17 cellular contexts compared by ENCODE assay signal in genomic region chr13:89822467-89822866, GRCh38.
DNase-seq lines count a peak whose midpoint lies in the region; ATAC-seq, FAIRE-seq and TF ChIP-seq lines count a peak whose summit lies in the region.
"Had no signal": no experiment of that assay in that cellular context is flagged by ENCODE, and none has a peak within 500 bp of the region (broad histone marks: within the 10 kb centered on the region; RNA-seq: fewer than 3 reads in every experiment).

No MANE protein-coding gene starts in this region.

- no peaks in the 10 kb centered on the region for H3K79me2 ChIP-seq in K562 (ENCODE audit: control insufficient read depth, insufficient read depth, low read length)

- no peaks in the 10 kb centered on the region for H3K27me3 Mint-ChIP-seq in neural crest cell (ENCODE audit: low read depth)
- H3K27me3 Mint-ChIP-seq: CD4-positive, alpha-beta memory T cell had no signal

- no peak overlapping the region for H3K4me3 ChIP-seq in K562
- H3K4me3 ChIP-seq in lower lobe of right lung: no peak overlapping the region
- H3K4me3 ChIP-seq: A549 had no signal

- H3K27ac ChIP-seq in 22Rv1 (peak overlapping the region; percentile 45), K562 (ENCODE audit: extremely low read depth, low read depth, low read length) (no peak overlapping the region), lower lobe of right lung (no peak overlapping the region)
- H3K27ac ChIP-seq: A549, C4-2B had no signal

- H3K4me2 ChIP-seq in K562 (ENCODE audit: insufficient read depth, low read length): no peak overlapping the region
- H3K4me2 ChIP-seq: A549 had no signal

- no peak overlapping the region for H3K9ac ChIP-seq in K562 (ENCODE audit: insufficient read depth in 1 of 2, low read depth in 2 of 2, low read length in 2 of 2)

- CTCF ChIA-PET in K562 (lab: Yijun Ruan, JAX; ENCODE audit: low intra/inter-chr PET ratio): no interaction called here

- TF ChIP-seq POLR2A in H54 (IDR thresholded peaks at IDR 0.05; ENCODE audit: low read depth, low read length): no peak
- no peak for TF ChIP-seq POLR2A in K562 (conservative IDR thresholded peaks at IDR 0.05)

- H3K27me3 ChIP-seq in K562 (ENCODE audit: control insufficient read depth in 2 of 2, insufficient read depth in 2 of 2, low read length in 2 of 2): no peaks in the 10 kb centered on the region
- no peaks in the 10 kb centered on the region for H3K27me3 ChIP-seq in lower lobe of right lung (ENCODE audit: low read depth)
- H3K27me3 ChIP-seq: BE2C had no signal

- H3K4me1 ChIP-seq in K562 (replicated peaks in 1 of 2; ENCODE audit: control insufficient read depth in 2 of 2, insufficient read depth in 2 of 2, low read length in 2 of 2): no peaks in the 10 kb centered on the region
- H3K4me1 ChIP-seq in lower lobe of right lung: no peaks in the 10 kb centered on the region
- H3K4me1 ChIP-seq: A549, BE2C had no signal

- H3K9me3 Mint-ChIP-seq in neural crest cell: peaks cover 7% of the 10 kb centered on the region

- no peak overlapping the region for H2AFZ ChIP-seq in K562 (ENCODE audit: low read depth, low read length)

- intact Hi-C loops in K562 (cut with micrococcal nuclease): no loop called here
- intact Hi-C loops in lower lobe of right lung (cut with DNase I): no loop called here

- ATAC-seq in K562 (no peak), lower lobe of right lung (no peak), HG02798 (IDR thresholded peaks at IDR 0.05; ENCODE audit: poor library complexity, unreplicated experiment) (no peak)
- ATAC-seq: A549, HCT116 had no signal

- peak overlapping the region; percentile 81 for H3K27ac Mint-ChIP-seq in neural crest cell (ENCODE audit: unreplicated experiment)
- H3K27ac Mint-ChIP-seq: CD4-positive, alpha-beta memory T cell had no signal

- 2% methylated on average over 4 of the region's 4 CpGs for WGBS in K562 (ENCODE audit: insufficient coverage, low coverage, missing lambda C conversion rate)

- POLR2A ChIA-PET in K562 (lab: Yijun Ruan, JAX): no interaction called here

- peaks cover 8% of the 10 kb centered on the region for H3K4me1 Mint-ChIP-seq in neural crest cell
- H3K4me1 Mint-ChIP-seq: CD4-positive, alpha-beta memory T cell had no signal

- no peak for TF ChIP-seq EP300 in K562 (IDR thresholded peaks at IDR 0.05; ENCODE audit: low read length)

- H3K4me3 Mint-ChIP-seq in neural crest cell: no peak overlapping the region
- H3K4me3 Mint-ChIP-seq: CD4-positive, alpha-beta memory T cell had no signal

- TF ChIP-seq CTCF in 22Rv1 (IDR thresholded peaks at IDR 0.05) (no peak), K562 (IDR thresholded peaks at IDR 0.05 in 2 of 3, conservative IDR thresholded peaks at IDR 0.05 in 1 of 3; ENCODE audit: insufficient read depth in 2 of 3, low read depth in 1 of 3, low read length in 3 of 3) (no peak), neural crest cell (conservative IDR thresholded peaks at IDR 0.05) (no peak), lower lobe of right lung (IDR thresholded peaks at IDR 0.05) (no peak), GM20000 (IDR thresholded peaks at IDR 0.05; ENCODE audit: extremely low read depth, missing control alignments) (no peak)

- DNase-seq in H54 (ENCODE audit: insufficient read length, low spot score): no peak
- DNase-seq in K562 (ENCODE audit: extremely low read depth in 1 of 4, low spot score in 3 of 4): no peak
- no peak for DNase-seq in neural crest cell (ENCODE audit: low read depth, low spot score)
- DNase-seq in lower lobe of right lung: no peak
- no peak for DNase-seq in GM20000 (ENCODE audit: low spot score)
- DNase-seq: BE2C; CD4-positive, alpha-beta memory T cell; DMS153; DMS79 treated with DMSO at 0.1 percent for 48 hours; EL; GOT3 had no signal

- H3K36me3 Mint-ChIP-seq in neural crest cell (ENCODE audit: low read depth): peaks cover 5% of the 10 kb centered on the region
- H3K36me3 Mint-ChIP-seq: CD4-positive, alpha-beta memory T cell had no signal

- FAIRE-seq in H54 (lab: Jason Lieb, UNC): peak; percentile 62
- FAIRE-seq in K562 (lab: Jason Lieb, UNC): no peak
- FAIRE-seq: A549, GM12891 had no signal

- BruUV-seq in K562 (replicated peaks; lab: Mats Ljungman, UMichigan): no TSS peak

- no peaks in the 10 kb centered on the region for H4K20me1 ChIP-seq in K562 (replicated peaks; ENCODE audit: control insufficient read depth, insufficient read depth, low read length)

- H3K9me1 ChIP-seq in K562 (ENCODE audit: control insufficient read depth, insufficient read depth, low read length): no peaks in the 10 kb centered on the region

- in situ Hi-C loops in K562 (cut with MboI): no loop called here

- H3K36me3 ChIP-seq in K562 (ENCODE audit: control insufficient read depth, insufficient read depth, low read length) (no peaks in the 10 kb centered on the region), lower lobe of right lung (no peaks in the 10 kb centered on the region)
- H3K36me3 ChIP-seq: BE2C had no signal

- no peaks in the 10 kb centered on the region for H3K9me3 ChIP-seq in K562 (replicated peaks; ENCODE audit: control insufficient read depth, insufficient read depth, low read depth, low read length)
- peaks cover 3% of the 10 kb centered on the region for H3K9me3 ChIP-seq in lower lobe of right lung
- H3K9me3 ChIP-seq: A549, BE2C had no signal

- no peak for TF ChIP-seq RAD21 in K562 (CRISPR knock-in tag; conservative IDR thresholded peaks at IDR 0.05 in 1 of 2, IDR thresholded peaks at IDR 0.05 in 1 of 2)

TF ChIP-seq in K562, 482 proteins besides CTCF, POLR2A, EP300 and RAD21 (continues in another document):
- TF ChIP-seq, protein P1, sequence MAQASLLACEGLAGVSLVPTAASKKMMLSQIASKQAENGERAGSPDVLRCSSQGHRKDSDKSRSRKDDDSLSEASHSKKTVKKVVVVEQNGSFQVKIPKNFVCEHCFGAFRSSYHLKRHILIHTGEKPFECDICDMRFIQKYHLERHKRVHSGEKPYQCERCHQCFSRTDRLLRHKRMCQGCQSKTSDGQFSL (CRISPR knock-in tag; IDR thresholded peaks at IDR 0.05): no peak
- TF ChIP-seq, protein P1 (tag; IDR thresholded peaks at IDR 0.05): no peak
- TF ChIP-seq ZNF561 (CRISPR knock-in tag; conservative IDR thresholded peaks at IDR 0.05): no peak
- TF ChIP-seq VEZF1 (CRISPR knock-in tag; IDR thresholded peaks at IDR 0.05): no peak
- TF ChIP-seq NR2C2 (CRISPR knock-in tag; IDR thresholded peaks at IDR 0.05): no peak
- no peak for TF ChIP-seq NR2C2 (tag; IDR thresholded peaks at IDR 0.05)
- peak; percentile 14; the same call in 1 of the 2 replicates for TF ChIP-seq NCOA6 (IDR thresholded peaks at IDR 0.05)
- no peak for TF ChIP-seq ZNF668 (CRISPR knock-in tag; IDR thresholded peaks at IDR 0.05)
- no peak for TF ChIP-seq CHD2 (IDR thresholded peaks at IDR 0.05; ENCODE audit: low read depth, low read length)
- TF ChIP-seq RBM39 (optimal IDR thresholded peaks at IDR 0.05; ENCODE audit: low read depth, low read length): no peak
- TF ChIP-seq RHOXF2B (CRISPR knock-in tag; conservative IDR thresholded peaks at IDR 0.05): 0 out of 2 replicates have a peak, but pooled peaks have one; percentile 20
- no peak for TF ChIP-seq ZNF311 (CRISPR knock-in tag; IDR thresholded peaks at IDR 0.05)
- no peak for TF ChIP-seq KLF1 (tag; IDR thresholded peaks at IDR 0.05)
- TF ChIP-seq, protein P2, sequence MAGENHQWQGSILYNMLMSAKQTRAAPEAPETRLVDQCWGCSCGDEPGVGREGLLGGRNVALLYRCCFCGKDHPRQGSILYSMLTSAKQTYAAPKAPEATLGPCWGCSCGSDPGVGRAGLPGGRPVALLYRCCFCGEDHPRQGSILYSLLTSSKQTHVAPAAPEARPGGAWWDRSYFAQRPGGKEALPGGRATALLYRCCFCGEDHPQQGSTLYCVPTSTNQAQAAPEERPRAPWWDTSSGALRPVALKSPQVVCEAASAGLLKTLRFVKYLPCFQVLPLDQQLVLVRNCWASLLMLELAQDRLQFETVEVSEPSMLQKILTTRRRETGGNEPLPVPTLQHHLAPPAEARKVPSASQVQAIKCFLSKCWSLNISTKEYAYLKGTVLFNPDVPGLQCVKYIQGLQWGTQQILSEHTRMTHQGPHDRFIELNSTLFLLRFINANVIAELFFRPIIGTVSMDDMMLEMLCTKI (IDR thresholded peaks at IDR 0.05; ENCODE audit: partially characterized antibody): no peak
- no peak for TF ChIP-seq ZNF354B (CRISPR knock-in tag; IDR thresholded peaks at IDR 0.05)
- no peak for TF ChIP-seq ARID3B (CRISPR knock-in tag; IDR thresholded peaks at IDR 0.05; ENCODE audit: borderline replicate concordance)
- no peak for TF ChIP-seq L3MBTL2 (IDR thresholded peaks at IDR 0.05)
